1 cellular context compared by ENCODE assay signal in the genomic region with DNA sequence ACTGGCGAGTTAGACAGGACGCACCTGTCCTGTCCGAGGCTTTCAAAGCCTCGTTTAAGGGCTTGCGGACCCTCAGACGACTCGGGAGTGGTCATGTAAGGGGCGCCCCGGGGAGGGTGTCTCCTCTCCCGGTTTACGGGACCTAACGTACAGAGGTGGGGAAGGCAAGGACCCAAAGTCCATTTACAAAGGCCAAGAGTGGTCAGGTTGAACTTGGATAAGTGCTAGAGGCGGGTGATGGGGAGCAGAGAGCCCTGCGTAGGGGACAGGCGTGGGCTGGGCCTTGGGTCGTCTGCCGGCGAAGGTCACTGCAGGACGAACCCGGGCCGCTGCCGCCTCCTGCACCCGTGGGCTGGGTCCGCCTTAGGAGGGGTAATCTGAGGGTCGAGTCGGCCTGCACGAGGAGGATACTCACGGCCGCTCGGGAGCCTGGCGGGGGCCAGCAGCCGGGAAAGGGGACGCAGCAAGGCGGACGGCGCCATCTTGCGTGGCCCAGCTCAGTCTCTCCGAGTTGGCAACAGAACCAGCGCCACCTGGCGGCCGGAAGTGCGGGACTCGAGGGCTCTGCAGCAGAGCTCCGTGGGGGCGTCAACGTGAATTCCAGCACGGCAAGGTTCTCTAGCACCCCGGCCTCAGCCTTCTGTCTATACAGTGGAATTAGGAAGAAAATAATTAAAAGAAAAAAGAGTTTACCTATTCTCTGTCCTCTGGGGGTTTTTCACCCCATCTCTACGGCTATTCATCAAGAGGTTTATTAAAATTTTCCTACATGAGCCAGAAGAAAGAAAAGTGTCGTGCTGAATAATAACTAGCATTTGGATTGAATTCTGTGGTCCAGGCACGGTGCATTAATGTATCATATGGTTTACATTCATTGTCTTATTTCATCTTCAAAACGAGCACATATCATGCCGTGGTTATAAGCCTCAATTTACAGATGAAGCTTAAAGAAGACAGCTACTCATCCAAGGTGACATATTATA.
A peak's percentile ranks its signal among the peaks of the same experiment; 100 is the strongest.
TF ChIP-seq lines count a peak whose summit lies in the region.

No MANE protein-coding gene starts in this region.

TF ChIP-seq in endothelial cell of umbilical vein, 7 proteins besides CTCF, POLR2A, EP300 and RAD21:
- TF ChIP-seq, protein P1, sequence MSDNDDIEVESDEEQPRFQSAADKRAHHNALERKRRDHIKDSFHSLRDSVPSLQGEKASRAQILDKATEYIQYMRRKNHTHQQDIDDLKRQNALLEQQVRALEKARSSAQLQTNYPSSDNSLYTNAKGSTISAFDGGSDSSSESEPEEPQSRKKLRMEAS (IDR thresholded peaks at IDR 0.05; ENCODE audit: insufficient read depth, insufficient read length), result no peak
- TF ChIP-seq POLR2AphosphoS5 (IDR thresholded peaks at IDR 0.05; ENCODE audit: insufficient read depth, low read depth, low read length), result peak; percentile 93
TF ChIP-seq in endothelial cell of umbilical vein: peak in this region for 1.
